Comparison of ENCODE assay signal across 13 cellular contexts in the genomic region with DNA sequence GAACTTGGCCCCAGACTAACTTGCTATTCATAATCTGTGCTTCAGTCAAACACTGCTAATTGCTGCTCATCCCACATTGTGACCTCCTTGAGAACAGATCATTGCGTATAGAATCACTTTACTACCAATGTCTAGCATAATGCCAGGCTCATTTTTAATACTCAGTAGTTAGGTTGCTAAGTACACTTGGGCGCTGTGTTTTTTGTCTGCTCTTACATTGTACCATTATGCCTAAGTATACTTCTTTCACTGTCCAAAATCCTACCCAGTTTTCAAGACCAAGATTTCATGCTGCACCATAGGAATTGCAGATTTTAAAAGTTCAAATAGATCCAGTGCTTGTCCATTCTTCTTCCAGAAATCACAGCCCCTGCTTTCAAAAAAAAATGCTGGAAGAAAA.
"Had no signal": no experiment of that assay in that cellular context is flagged by ENCODE, and none has a peak within 500 bp of the region (broad histone marks: within the 10 kb centered on the region; RNA-seq: fewer than 3 reads in every experiment).

No MANE protein-coding gene starts in this region.

- ATAC-seq: heart right ventricle; left lobe of liver; mucosa of descending colon; naive thymus-derived CD8-positive, alpha-beta T cell had no signal

- DNase-seq: cortex of kidney; dorsolateral prefrontal cortex; effector CD8-positive, alpha-beta T cell; foreskin melanocyte; heart right ventricle; islet precursor cell; mammary epithelial cell; mucosa of descending colon; naive thymus-derived CD8-positive, alpha-beta T cell; stimulated activated CD4-positive, alpha-beta T cell treated with anti-CD3 and anti-CD28 coated beads, Interleukin-2, amount 100 ng/mL, for 48 hours; stimulated activated naive CD4-positive, alpha-beta T cell treated with Interleukin-2 at 50 U/mL for 16 hours; trophoblast cell had no signal
